ENCODE assay signal across 18 cellular contexts in genomic region chr7:94417921-94418320, GRCh38. TPM values are rescaled to one million over a fixed set of nuclear protein-coding genes. Genes with fewer than 3 reads are reported as not detected.
DNase-seq lines count a peak whose midpoint lies in the region; TF ChIP-seq lines count a peak whose summit lies in the region.
"Had no signal": no experiment of that assay in that cellular context is flagged by ENCODE, and none has a peak within 500 bp of the region (broad histone marks: within the 10 kb centered on the region; RNA-seq: fewer than 3 reads in every experiment).

No MANE protein-coding gene starts in this region.

- H3K27me3 Mint-ChIP-seq in brain: no peaks in the 10 kb centered on the region
- no peaks in the 10 kb centered on the region for H3K27me3 Mint-ChIP-seq in activated naive CD4-positive, alpha-beta T cell treated with anti-CD3 and anti-CD28 coated beads, Interleukin-2, amount 10 ng/mL, durations not matched to agents 7 days and 5 days
- H3K27me3 Mint-ChIP-seq: dendritic cell treated with granulocyte-macrophage colony-stimulating factor and Interleukin-4, amounts not matched to agents 40 ng/mL and 50 ng/mL, for 4 days; type B pancreatic cell had no signal

- no peaks in the 10 kb centered on the region for H3F3A ChIP-seq in neural cell (ENCODE audit: insufficient read depth, low read length, poor library complexity, severe bottlenecking)

- TF ChIP-seq RAD21 in neural cell (conservative IDR thresholded peaks at IDR 0.05): no peak

- TF ChIP-seq CTCF in brain (conservative IDR thresholded peaks at IDR 0.05) (no peak), neural cell (IDR thresholded peaks at IDR 0.05; ENCODE audit: poor library complexity, severe bottlenecking) (no peak)

- no peaks in the 10 kb centered on the region for H3K9me3 ChIP-seq in neural cell (ENCODE audit: low read length)

- no peak for TF ChIP-seq EP300 in neural cell (conservative IDR thresholded peaks at IDR 0.05; ENCODE audit: poor library complexity, severe bottlenecking)

- no peak overlapping the region for H3K4me2 ChIP-seq in neural cell (ENCODE audit: low read length)

- H3K27ac Mint-ChIP-seq in brain: peak overlapping the region in 3 of 5 experiments; percentile 52 to 87 (median 69)
- no peak overlapping the region for H3K27ac Mint-ChIP-seq in activated naive CD4-positive, alpha-beta T cell treated with anti-CD3 and anti-CD28 coated beads, Interleukin-2, amount 10 ng/mL, durations not matched to agents 7 days and 5 days
- H3K27ac Mint-ChIP-seq: activated CD4-positive, alpha-beta T cell treated with anti-CD3 and anti-CD28 coated beads, Interleukin-2, amount 10 ng/mL, durations not matched to agents 24 days and 14 days; CD8-positive, alpha-beta memory T cell; dendritic cell treated with granulocyte-macrophage colony-stimulating factor and Interleukin-4, amounts not matched to agents 40 ng/mL and 50 ng/mL, for 4 days; stimulated activated naive B cell treated with anti-CD40 and anti-IgM and Interleukin-4, amounts not matched to agents 10 μg/mL and 1 μg/mL and 100 μg/mL, for 72 hours; type B pancreatic cell had no signal

- peak; percentile 98 for DNase-seq in NCI-H1694 treated with DMSO at 0.1 percent for 48 hours (lab: John Stamatoyannopoulos, UW)
- no peak for DNase-seq in activated naive CD4-positive, alpha-beta T cell treated with anti-CD3 and anti-CD28 coated beads, Interleukin-2, amount 10 ng/mL, durations not matched to agents 7 days and 5 days
- no peak for DNase-seq in SW 1271 (lab: John Stamatoyannopoulos, UW)
- DNase-seq in GM19238 (ENCODE audit: insufficient read length, low spot score): no peak
- no peak for DNase-seq in SKM-1 treated with dmso at 0.1 percent for 144 hours (lab: John Stamatoyannopoulos, UW; ENCODE audit: unreplicated experiment)
- DNase-seq: activated CD4-positive, alpha-beta T cell treated with anti-CD3 and anti-CD28 coated beads, Interleukin-2, amount 10 ng/mL, durations not matched to agents 24 days and 14 days; activated CD8-positive, alpha-beta memory T cell treated with anti-CD3 and anti-CD28 coated beads, Interleukin-2, amount 50 U/mL, for 48 hours; CD8-positive, alpha-beta memory T cell; naive B cell; NCI-H146; NCI-H526 treated with DMSO at 0.1 percent for 48 hours; stimulated activated naive B cell treated with anti-CD40 and anti-IgM and Interleukin-4, amounts not matched to agents 10 μg/mL and 1 μg/mL and 100 μg/mL, for 72 hours had no signal

- peaks cover 0 to 3% (median 0%) of the 10 kb centered on the region in 5 experiments for H3K9me3 Mint-ChIP-seq in brain
- H3K9me3 Mint-ChIP-seq in activated naive CD4-positive, alpha-beta T cell treated with anti-CD3 and anti-CD28 coated beads, Interleukin-2, amount 10 ng/mL, durations not matched to agents 7 days and 5 days: no peaks in the 10 kb centered on the region
- H3K9me3 Mint-ChIP-seq: activated CD4-positive, alpha-beta T cell treated with anti-CD3 and anti-CD28 coated beads, Interleukin-2, amount 10 ng/mL, durations not matched to agents 24 days and 14 days; CD8-positive, alpha-beta memory T cell; dendritic cell treated with granulocyte-macrophage colony-stimulating factor and Interleukin-4, amounts not matched to agents 40 ng/mL and 50 ng/mL, for 4 days; naive B cell; stimulated activated naive B cell treated with anti-CD40 and anti-IgM and Interleukin-4, amounts not matched to agents 10 μg/mL and 1 μg/mL and 100 μg/mL, for 72 hours; type B pancreatic cell had no signal

- no peak overlapping the region for H3K4me3 ChIP-seq in ACC112 (ENCODE audit: low read depth, low read length)
- no peak overlapping the region for H3K4me3 ChIP-seq in neural cell (ENCODE audit: low read length)
- H3K4me3 ChIP-seq: lung had no signal

- H3K27ac ChIP-seq in ACC112 (ENCODE audit: low read depth, low read length) (peak overlapping the region; percentile 93), neural cell (ENCODE audit: low read length) (peak overlapping the region; percentile 14)

- H3K79me2 ChIP-seq in ACC112 (ENCODE audit: control insufficient read depth, insufficient read depth, low read length, unreplicated experiment): peaks cover 51% of the 10 kb centered on the region
- H3K79me2 ChIP-seq in neural cell (replicated peaks; ENCODE audit: insufficient read depth, low read length): no peaks in the 10 kb centered on the region

- peaks cover 90% of the 10 kb centered on the region for H3K4me1 ChIP-seq in ACC112 (ENCODE audit: control insufficient read depth, insufficient read depth, low read length, unreplicated experiment)

- CTCF ChIA-PET in activated naive CD4-positive, alpha-beta T cell treated with anti-CD3 and anti-CD28 coated beads, Interleukin-2, amount 10 ng/mL, durations not matched to agents 7 days and 5 days (lab: Charles Lee): no interaction called here

- peaks cover 69% of the 10 kb centered on the region for H3K4me1 Mint-ChIP-seq in brain
- H3K4me1 Mint-ChIP-seq in activated naive CD4-positive, alpha-beta T cell treated with anti-CD3 and anti-CD28 coated beads, Interleukin-2, amount 10 ng/mL, durations not matched to agents 7 days and 5 days: no peaks in the 10 kb centered on the region
- H3K4me1 Mint-ChIP-seq: activated CD4-positive, alpha-beta T cell treated with anti-CD3 and anti-CD28 coated beads, Interleukin-2, amount 10 ng/mL, durations not matched to agents 24 days and 14 days; CD8-positive, alpha-beta memory T cell; naive B cell had no signal

- H4K20me1 ChIP-seq in neural cell (ENCODE audit: insufficient read depth): no peaks in the 10 kb centered on the region

- H3K36me3 ChIP-seq in ACC112 (ENCODE audit: insufficient read depth, low read length) (peaks cover 92% of the 10 kb centered on the region), neural cell (ENCODE audit: insufficient read depth, low read length) (no peaks in the 10 kb centered on the region)

- no peaks in the 10 kb centered on the region for H3K9me2 ChIP-seq in neural cell (ENCODE audit: insufficient read depth, low read length)

- H2AFZ ChIP-seq in ACC112 (ENCODE audit: low read length, unreplicated experiment): no peak overlapping the region
- H2AFZ ChIP-seq in neural cell (ENCODE audit: low read depth, low read length): no peak overlapping the region

- H3K36me3 Mint-ChIP-seq in brain: peaks cover 23% of the 10 kb centered on the region
- H3K36me3 Mint-ChIP-seq in activated naive CD4-positive, alpha-beta T cell treated with anti-CD3 and anti-CD28 coated beads, Interleukin-2, amount 10 ng/mL, durations not matched to agents 7 days and 5 days: no peaks in the 10 kb centered on the region
- H3K36me3 Mint-ChIP-seq: naive B cell had no signal

- no peak overlapping the region for H3K4me3 Mint-ChIP-seq in brain
- H3K4me3 Mint-ChIP-seq in activated naive CD4-positive, alpha-beta T cell treated with anti-CD3 and anti-CD28 coated beads, Interleukin-2, amount 10 ng/mL, durations not matched to agents 7 days and 5 days: no peak overlapping the region
- H3K4me3 Mint-ChIP-seq: activated CD4-positive, alpha-beta T cell treated with anti-CD3 and anti-CD28 coated beads, Interleukin-2, amount 10 ng/mL, durations not matched to agents 24 days and 14 days; CD8-positive, alpha-beta memory T cell; dendritic cell treated with granulocyte-macrophage colony-stimulating factor and Interleukin-4, amounts not matched to agents 40 ng/mL and 50 ng/mL, for 4 days; naive B cell; stimulated activated naive B cell treated with anti-CD40 and anti-IgM and Interleukin-4, amounts not matched to agents 10 μg/mL and 1 μg/mL and 100 μg/mL, for 72 hours; type B pancreatic cell had no signal

- H3K9ac ChIP-seq in neural cell (ENCODE audit: low read length): no peak overlapping the region

- H3K27me3 ChIP-seq in ACC112 (ENCODE audit: insufficient read depth, low read length) (no peaks in the 10 kb centered on the region), neural cell (ENCODE audit: insufficient read depth, low read depth, low read length) (no peaks in the 10 kb centered on the region)

TF ChIP-seq in neural cell, 6 proteins besides CTCF, POLR2A, EP300 and RAD21:
- TF ChIP-seq EZH2 (IDR thresholded peaks at IDR 0.05; ENCODE audit: borderline replicate concordance, insufficient read depth, low read length, poor library complexity, severe bottlenecking): no peak
- TF ChIP-seq SMC3 (conservative IDR thresholded peaks at IDR 0.05; ENCODE audit: poor library complexity): no peak
- no peak for TF ChIP-seq MXI1 (conservative IDR thresholded peaks at IDR 0.05; ENCODE audit: poor library complexity, severe bottlenecking)
- TF ChIP-seq TAF1 (IDR thresholded peaks at IDR 0.05; ENCODE audit: low read depth): no peak
- TF ChIP-seq, protein P1, sequence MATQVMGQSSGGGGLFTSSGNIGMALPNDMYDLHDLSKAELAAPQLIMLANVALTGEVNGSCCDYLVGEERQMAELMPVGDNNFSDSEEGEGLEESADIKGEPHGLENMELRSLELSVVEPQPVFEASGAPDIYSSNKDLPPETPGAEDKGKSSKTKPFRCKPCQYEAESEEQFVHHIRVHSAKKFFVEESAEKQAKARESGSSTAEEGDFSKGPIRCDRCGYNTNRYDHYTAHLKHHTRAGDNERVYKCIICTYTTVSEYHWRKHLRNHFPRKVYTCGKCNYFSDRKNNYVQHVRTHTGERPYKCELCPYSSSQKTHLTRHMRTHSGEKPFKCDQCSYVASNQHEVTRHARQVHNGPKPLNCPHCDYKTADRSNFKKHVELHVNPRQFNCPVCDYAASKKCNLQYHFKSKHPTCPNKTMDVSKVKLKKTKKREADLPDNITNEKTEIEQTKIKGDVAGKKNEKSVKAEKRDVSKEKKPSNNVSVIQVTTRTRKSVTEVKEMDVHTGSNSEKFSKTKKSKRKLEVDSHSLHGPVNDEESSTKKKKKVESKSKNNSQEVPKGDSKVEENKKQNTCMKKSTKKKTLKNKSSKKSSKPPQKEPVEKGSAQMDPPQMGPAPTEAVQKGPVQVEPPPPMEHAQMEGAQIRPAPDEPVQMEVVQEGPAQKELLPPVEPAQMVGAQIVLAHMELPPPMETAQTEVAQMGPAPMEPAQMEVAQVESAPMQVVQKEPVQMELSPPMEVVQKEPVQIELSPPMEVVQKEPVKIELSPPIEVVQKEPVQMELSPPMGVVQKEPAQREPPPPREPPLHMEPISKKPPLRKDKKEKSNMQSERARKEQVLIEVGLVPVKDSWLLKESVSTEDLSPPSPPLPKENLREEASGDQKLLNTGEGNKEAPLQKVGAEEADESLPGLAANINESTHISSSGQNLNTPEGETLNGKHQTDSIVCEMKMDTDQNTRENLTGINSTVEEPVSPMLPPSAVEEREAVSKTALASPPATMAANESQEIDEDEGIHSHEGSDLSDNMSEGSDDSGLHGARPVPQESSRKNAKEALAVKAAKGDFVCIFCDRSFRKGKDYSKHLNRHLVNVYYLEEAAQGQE (IDR thresholded peaks at IDR 0.05; ENCODE audit: borderline replicate concordance): no peak
- TF ChIP-seq POLR2AphosphoS5 (IDR thresholded peaks at IDR 0.05): no peak
TF ChIP-seq in neural cell: peak in this region for 0.

RNA-seq across cellular contexts. Expression of gene COL1A2, which starts 23.2 kb away (rescaled TPM):
- polyA plus RNA-seq in brain (ENCODE audit: insufficient read depth, low read depth, low replicate concordance): 36.7 TPM
- polyA plus RNA-seq in neural cell: 2.3 and 2.5 TPM in 2 replicates
- polyA minus RNA-seq in neural cell: 3.4 and 4.1 TPM in 2 replicates
- polyA plus RNA-seq: CD8-positive, alpha-beta memory T cell had no signal

Comparison
In these comparisons a context has a peak if more than half of its experiments do, and no peak if none do; other contexts are left out.
1. RNA of gene COL1A2, which starts 23.2 kb away (polyA plus RNA-seq): 36.7 TPM in brain (single experiment); 2.3 to 2.5 TPM in neural cell; every median in the first group is over 10 times any median in the second.